ENCODE assay signal across 12 cellular contexts in genomic region chr1:170692866-170693575, GRCh38. TPM values are rescaled to one million over a fixed set of nuclear protein-coding genes. Genes with fewer than 3 reads are reported as not detected.
DNase-seq lines count a peak whose midpoint lies in the region; ATAC-seq, FAIRE-seq and TF ChIP-seq lines count a peak whose summit lies in the region.
"Had no signal": no experiment of that assay in that cellular context is flagged by ENCODE, and none has a peak within 500 bp of the region (broad histone marks: within the 10 kb centered on the region; RNA-seq: fewer than 3 reads in every experiment).

No MANE protein-coding gene starts in this region.

- FAIRE-seq in HepG2 (lab: Jason Lieb, UNC) = no peak
- no peak for FAIRE-seq in bronchial epithelial cell (lab: Jason Lieb, UNC)
- peak; percentile 53 for FAIRE-seq in keratinocyte (lab: Jason Lieb, UNC)

- BruUV-seq in HepG2 (replicated peaks; lab: Mats Ljungman, UMichigan) = no TSS peak

- H4K20me1 ChIP-seq in HepG2 (ENCODE audit: insufficient read depth, low read length) = no peaks in the 10 kb centered on the region
- H4K20me1 ChIP-seq in keratinocyte (ENCODE audit: control insufficient read depth, extremely low read depth, insufficient read depth, low read length) = no peaks in the 10 kb centered on the region

- dilution Hi-C loops in keratinocyte (cut with MboI; ENCODE audit: extremely low pct_ligation_motif_present, low sequenced_read_pairs) = no loop called here

- no peaks in the 10 kb centered on the region for H3K9me1 ChIP-seq in keratinocyte (ENCODE audit: control insufficient read depth, extremely low read depth, insufficient read depth, low read length)

- H3K79me2 ChIP-seq in HepG2 (ENCODE audit: insufficient read depth, low read length) = no peaks in the 10 kb centered on the region
- no peaks in the 10 kb centered on the region for H3K79me2 ChIP-seq in keratinocyte (ENCODE audit: control insufficient read depth, insufficient read depth, low read length)

- H3K9me3 ChIP-seq in right lobe of liver (no peaks in the 10 kb centered on the region), HepG2 (ENCODE audit: low read length) (no peaks in the 10 kb centered on the region), keratinocyte (ENCODE audit: control insufficient read depth, low read depth, low read length) (no peaks in the 10 kb centered on the region)

- ATAC-seq in right lobe of liver (peak; percentile 41 to 80 (median 60)), HepG2 (no peak), HG03565 (IDR thresholded peaks at IDR 0.05; ENCODE audit: unreplicated experiment) (no peak)
- ATAC-seq: activated CD8-positive, alpha-beta T cell treated with anti-CD3 and anti-CD28 coated beads, Interleukin-2, amount 10 ng/mL, durations not matched to agents 7 days and 5 days had no signal

- H3K4me2 ChIP-seq in HepG2 (ENCODE audit: low read depth, low read length) (no peak overlapping the region), keratinocyte (ENCODE audit: control insufficient read depth, extremely low read depth, insufficient read depth, low read depth, low read length) (peak overlapping the region; percentile 45)

- H3K4me1 ChIP-seq in right lobe of liver = no peaks in the 10 kb centered on the region
- H3K4me1 ChIP-seq in HepG2 (ENCODE audit: insufficient read depth, low read length) = no peaks in the 10 kb centered on the region
- H3K4me1 ChIP-seq in keratinocyte (ENCODE audit: control insufficient read depth, extremely low read depth, insufficient read depth, low read length) = peaks cover 17% of the 10 kb centered on the region

- CTCF ChIA-PET in HepG2 (lab: Yijun Ruan, JAX; ENCODE audit: low intra/inter-chr PET ratio, low total read pairs) = no interaction called here

- H2AFZ ChIP-seq in HepG2 (ENCODE audit: low read length) = no peak overlapping the region
- H2AFZ ChIP-seq in keratinocyte (ENCODE audit: control insufficient read depth, low read length) = peak overlapping the region; percentile 62

- TF ChIP-seq RAD21 in HepG2 (CRISPR knock-in tag; IDR thresholded peaks at IDR 0.05) = no peak

- DNase-seq in right lobe of liver (no peak), HepG2 (ENCODE audit: low spot score) (no peak), bronchial epithelial cell (ENCODE audit: low read depth) (peak; percentile 76), keratinocyte (ENCODE audit: low read depth, low spot score) (no peak), activated gamma-delta T cell (lab: John Stamatoyannopoulos, UW) (no peak), dorsolateral prefrontal cortex (no peak), KG1 (lab: John Stamatoyannopoulos, UW) (no peak)
- DNase-seq: activated CD8-positive, alpha-beta T cell treated with anti-CD3 and anti-CD28 coated beads, Interleukin-2, amount 10 ng/mL, durations not matched to agents 7 days and 5 days; hippocampal formation; NCI-H2081 had no signal

- H3K27ac ChIP-seq in right lobe of liver (no peak overlapping the region), HepG2 (ENCODE audit: extremely low read length, insufficient read depth, low read length) (no peak overlapping the region), keratinocyte (ENCODE audit: control insufficient read depth, insufficient read depth, low read length) (no peak overlapping the region), dorsolateral prefrontal cortex (peak overlapping the region in 4 of 59 donors; percentile 6 to 50 (median 28))

- H3K4me3 ChIP-seq in right lobe of liver (no peak overlapping the region), HepG2 (replicated peaks in 1 of 3; ENCODE audit: insufficient read depth in 1 of 3, low read depth in 2 of 3, low read length in 3 of 3) (no peak overlapping the region), bronchial epithelial cell (ENCODE audit: low read depth, low read length) (no peak overlapping the region), keratinocyte (ENCODE audit: control insufficient read depth in 2 of 3, extremely low read depth in 1 of 3, insufficient read depth in 2 of 3, low read depth in 1 of 3, low read length in 3 of 3) (no peak overlapping the region), dorsolateral prefrontal cortex (no peak overlapping the region)

- TF ChIP-seq POLR2A in right lobe of liver (IDR thresholded peaks at IDR 0.05) (no peak), HepG2 (IDR thresholded peaks at IDR 0.05; ENCODE audit: insufficient read depth in 1 of 2, low read depth in 2 of 2, low read length in 2 of 2) (no peak)

- H3K36me3 ChIP-seq in right lobe of liver = no peaks in the 10 kb centered on the region
- H3K36me3 ChIP-seq in HepG2 (replicated peaks in 1 of 2; ENCODE audit: control insufficient read depth in 1 of 2, insufficient read depth in 2 of 2, low read length in 2 of 2) = no peaks in the 10 kb centered on the region
- H3K36me3 ChIP-seq in bronchial epithelial cell (ENCODE audit: control insufficient read depth, insufficient read depth, low read length) = no peaks in the 10 kb centered on the region
- H3K36me3 ChIP-seq in keratinocyte (ENCODE audit: control insufficient read depth in 2 of 2, extremely low read depth in 1 of 2, insufficient read depth in 2 of 2, low read length in 2 of 2) = no peaks in the 10 kb centered on the region

- TF ChIP-seq EP300 in HepG2 (IDR thresholded peaks at IDR 0.05; ENCODE audit: low read depth in 2 of 2, low read length in 2 of 2) (no peak), HepG2 (CRISPR knock-in tag; IDR thresholded peaks at IDR 0.05; ENCODE audit: borderline replicate concordance) (no peak)

- no peaks in the 10 kb centered on the region for H3K27me3 ChIP-seq in right lobe of liver
- H3K27me3 ChIP-seq in HepG2 (ENCODE audit: control insufficient read depth in 1 of 2, insufficient read depth in 2 of 2, low read length in 2 of 2) = no peaks in the 10 kb centered on the region
- H3K27me3 ChIP-seq in bronchial epithelial cell (ENCODE audit: control insufficient read depth, insufficient read depth, low read length) = no peaks in the 10 kb centered on the region
- no peaks in the 10 kb centered on the region for H3K27me3 ChIP-seq in keratinocyte (ENCODE audit: control insufficient read depth, extremely low read depth, insufficient read depth, low read length)
- no peaks in the 10 kb centered on the region for H3K27me3 ChIP-seq in dorsolateral prefrontal cortex

- in situ Hi-C loops in HepG2 (cut with HindIII; ENCODE audit: extremely low pct_ligation_motif_present, low pct_unique_long_range_greater_than_20kb) = no loop called here

- no peak overlapping the region for H3K9ac ChIP-seq in HepG2 (ENCODE audit: insufficient read depth, low read depth, low read length)
- H3K9ac ChIP-seq in keratinocyte (ENCODE audit: control insufficient read depth, extremely low read depth, insufficient read depth, low read length) = no peak overlapping the region

- TF ChIP-seq CTCF in right lobe of liver (IDR thresholded peaks at IDR 0.05) (no peak), HepG2 (CRISPR knock-in tag; IDR thresholded peaks at IDR 0.05) (no peak), bronchial epithelial cell (IDR thresholded peaks at IDR 0.05; ENCODE audit: insufficient read depth, low read length, severe bottlenecking) (no peak), keratinocyte (optimal IDR thresholded peaks at IDR 0.05 in 1 of 3, IDR thresholded peaks at IDR 0.05 in 1 of 3, conservative IDR thresholded peaks at IDR 0.05 in 1 of 3; ENCODE audit: extremely low read depth in 1 of 3, insufficient read depth in 2 of 3, low read length in 3 of 3) (no peak), dorsolateral prefrontal cortex (IDR thresholded peaks at IDR 0.05 in 54 of 56, conservative IDR thresholded peaks at IDR 0.05 in 2 of 56; ENCODE audit: low read depth in 1 of 56, partially characterized antibody in 56 of 56) (no peak)

- POLR2A ChIA-PET in HepG2 (lab: Yijun Ruan, JAX) = no interaction called here

- 34% methylated on average over 2 of the region's 2 CpGs for WGBS in right lobe of liver (ENCODE audit: insufficient coverage, low coverage, low lambda C conversion rate, missing lambda C conversion rate)
- 4% methylated on average over 2 of the region's 2 CpGs for WGBS in HepG2 (ENCODE audit: low lambda C conversion rate)

- intact Hi-C loops in right lobe of liver (cut with DNase I) (no loop called here), HepG2 (cut with micrococcal nuclease; ENCODE audit: unreplicated experiment) (no loop called here), dorsolateral prefrontal cortex (cut with DNase I) (loop anchor here (10.0 kb wide), 1 partner anchor 192 kb away; no protein-coding TSS in a partner anchor)

RNA-seq across cellular contexts. Expression of gene PRRX1, which starts 29.1 kb away (rescaled TPM):
- total RNA-seq in right lobe of liver (under 1 TPM; 0.05 to 0.55 (median 0.18) TPM), HepG2 (2016; rRNA removed; fragmentation: Illumina TruSeq; extraction: Trizol) (not detected in 2 replicates), bronchial epithelial cell (0.26 TPM in 1 of 2 replicates, not detected in the other), dorsolateral prefrontal cortex (10 to 100 TPM; 10.7 to 40.0 (median 20.3) TPM)
- not detected in 2 replicates for total RNA-seq in HepG2 (2016; cell fraction: cytosol; rRNA removed; fragmentation: Illumina TruSeq; extraction: Trizol; ENCODE audit: low read depth)
- total RNA-seq in HepG2 (2016; cell fraction: insoluble cytoplasmic fraction; rRNA removed; fragmentation: Illumina TruSeq; extraction: Trizol) = not detected in 2 replicates
- total RNA-seq in HepG2 (2016; cell fraction: membrane; rRNA removed; fragmentation: Illumina TruSeq; extraction: Trizol) = not detected in 2 replicates
- total RNA-seq in HepG2 (2016; cell fraction: nucleus; rRNA removed; fragmentation: Illumina TruSeq; extraction: Trizol) = not detected in 2 replicates
- polyA plus RNA-seq in HepG2 (2011; rRNA removed) (not detected in 2 replicates), keratinocyte (0.05 TPM in 1 of 3 replicates, not detected in the others)
- not detected in 2 replicates for polyA plus RNA-seq in HepG2 (2011; cell fraction: cytosol; rRNA removed)
- polyA plus RNA-seq in HepG2 (2011; cell fraction: nucleus; rRNA removed) = not detected in 2 replicates
- not detected in 2 replicates for polyA plus RNA-seq in HepG2 (2012)
- not detected in 2 replicates for polyA plus RNA-seq in HepG2 (2016; cell fraction: cytosol; fragmentation: Illumina TruSeq; extraction: Trizol; ENCODE audit: low read depth)
- polyA plus RNA-seq in HepG2 (2016; cell fraction: insoluble cytoplasmic fraction; fragmentation: Illumina TruSeq; extraction: Trizol; ENCODE audit: low read depth) = not detected in 2 replicates
- polyA plus RNA-seq in HepG2 (2016; cell fraction: membrane; fragmentation: Illumina TruSeq; extraction: Trizol; ENCODE audit: low read depth) = not detected in 2 replicates
- polyA plus RNA-seq in HepG2 (2016; cell fraction: nucleus; fragmentation: Illumina TruSeq; extraction: Trizol; ENCODE audit: insufficient read depth, low read depth) = not detected in 2 replicates
- not detected in 2 replicates for polyA minus RNA-seq in HepG2 (2011; rRNA and poly(A)+ RNA removed; ENCODE audit: low replicate concordance)
- not detected in 2 replicates for polyA minus RNA-seq in HepG2 (2011; cell fraction: cytosol; rRNA and poly(A)+ RNA removed)
- polyA minus RNA-seq in HepG2 (2011; cell fraction: nucleus; rRNA and poly(A)+ RNA removed) = not detected in 2 replicates
- polyA plus RNA-seq in keratinocyte (2011; ENCODE audit: low read depth) = not detected
- 0.01 TPM in 1 of 2 replicates, not detected in the other for polyA plus RNA-seq in keratinocyte (2011; cell fraction: cytosol; rRNA removed)
- not detected in 2 replicates for polyA plus RNA-seq in keratinocyte (2011; cell fraction: nucleus; rRNA removed)
- polyA plus RNA-seq in keratinocyte (2012; ENCODE audit: low replicate concordance) = not detected in 2 replicates
- polyA minus RNA-seq in keratinocyte = 0.13 TPM in 1 of 3 replicates, not detected in the others
- not detected for polyA minus RNA-seq in keratinocyte (2011; cell fraction: cytosol; rRNA and poly(A)+ RNA removed)
- not detected in 2 replicates for polyA minus RNA-seq in keratinocyte (2011; cell fraction: nucleus; rRNA and poly(A)+ RNA removed)
- total RNA-seq: activated CD8-positive, alpha-beta T cell treated with anti-CD3 and anti-CD28 coated beads, Interleukin-2, amount 10 ng/mL, durations not matched to agents 7 days and 5 days; HT-29 had no signal

Comparison
In these comparisons a context has a peak if more than half of its experiments do, and no peak if none do; other contexts are left out.
1. ATAC-seq: peak in right lobe of liver (4 of 4); none in HepG2 (single experiment) and HG03565 (single experiment).
2. intact Hi-C loops: an anchor here in dorsolateral prefrontal cortex (10.0 kb wide); none called in right lobe of liver and HepG2.